Comparison of ENCODE assay signal across 8 cellular contexts in the genomic region with DNA sequence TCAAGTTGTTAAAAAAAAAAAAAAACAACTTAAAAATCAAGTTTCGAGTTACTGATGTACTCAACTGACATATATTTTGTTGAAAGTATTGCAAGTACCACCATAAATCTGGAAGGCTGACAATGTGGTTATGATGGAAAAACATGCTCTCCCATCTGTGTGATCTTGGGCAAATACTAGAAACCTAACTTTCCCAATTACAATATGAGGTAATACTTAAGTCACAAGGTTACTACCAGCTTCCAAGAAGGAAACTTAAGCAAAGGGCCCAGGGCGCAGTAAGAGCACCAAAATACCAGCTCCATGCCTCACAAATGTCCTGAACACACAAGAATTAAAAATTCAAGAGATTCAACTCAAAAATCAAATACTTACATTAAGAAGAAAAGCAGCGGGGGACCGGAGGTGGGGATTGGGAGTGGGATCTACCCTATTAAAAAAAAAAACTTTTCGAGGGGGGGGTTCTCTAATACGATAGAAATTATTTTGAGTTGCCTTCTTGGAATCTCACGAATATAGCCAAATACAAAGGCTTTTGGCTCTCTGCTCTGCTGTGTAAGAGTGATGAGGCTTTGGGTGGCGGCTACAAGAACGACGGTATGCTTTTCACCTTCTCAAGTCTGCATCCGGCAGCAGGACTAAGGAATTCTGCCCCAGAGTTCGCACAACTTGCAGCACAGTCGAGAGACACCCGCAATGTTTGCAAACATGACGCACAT. TPM values are rescaled to one million over a fixed set of nuclear protein-coding genes. Genes with fewer than 3 reads are reported as not detected.
DNase-seq lines count a peak whose midpoint lies in the region; ATAC-seq lines count a peak whose summit lies in the region.

No MANE protein-coding gene starts in this region.

- no peaks in the 10 kb centered on the region for H3K4me1 ChIP-seq in rectal smooth muscle tissue (ENCODE audit: control insufficient read depth, insufficient read depth, low read length)

- H3K4me3 Mint-ChIP-seq in stimulated activated naive CD8-positive, alpha-beta T cell treated with anti-CD3 and anti-CD28 coated beads, Interleukin-15, amount 100 ng/mL, for 72 hours = no peak overlapping the region
- no peak overlapping the region for H3K4me3 Mint-ChIP-seq in activated naive CD8-positive, alpha-beta T cell treated with anti-CD3 and anti-CD28 coated beads, Interleukin-2, amount 10 ng/mL, durations not matched to agents 7 days and 5 days

- H3K27me3 ChIP-seq in rectal smooth muscle tissue (ENCODE audit: control insufficient read depth, insufficient read depth, low read length) = no peaks in the 10 kb centered on the region

- peaks cover 9% of the 10 kb centered on the region for H3K4me1 Mint-ChIP-seq in stimulated activated naive CD8-positive, alpha-beta T cell treated with anti-CD3 and anti-CD28 coated beads, Interleukin-15, amount 100 ng/mL, for 72 hours
- peaks cover 11% of the 10 kb centered on the region for H3K4me1 Mint-ChIP-seq in activated naive CD8-positive, alpha-beta T cell treated with anti-CD3 and anti-CD28 coated beads, Interleukin-2, amount 10 ng/mL, durations not matched to agents 7 days and 5 days

- ATAC-seq in stimulated activated naive CD8-positive, alpha-beta T cell treated with anti-CD3 and anti-CD28 coated beads, Interleukin-15, Interleukin-2, amounts not matched to agents 100 U/mL and 50 U/mL, for 24 hours = no peak
- no peak for ATAC-seq in stimulated activated naive CD8-positive, alpha-beta T cell treated with anti-CD3 and anti-CD28 coated beads, Interleukin-15, amount 100 ng/mL, for 72 hours
- peak; percentile 10 for ATAC-seq in activated naive CD8-positive, alpha-beta T cell treated with anti-CD3 and anti-CD28 coated beads, Interleukin-2, amount 10 ng/mL, durations not matched to agents 7 days and 5 days (ENCODE audit: low read depth)
- ATAC-seq in left ventricle myocardium superior = peak; percentile 28
- ATAC-seq in GM21381 (IDR thresholded peaks at IDR 0.05; ENCODE audit: unreplicated experiment) = no peak

- peak overlapping the region; percentile 91 for H3K27ac ChIP-seq in rectal smooth muscle tissue (ENCODE audit: low read depth, low read length)

- intact Hi-C loops in left ventricle myocardium superior (cut with micrococcal nuclease) = no loop called here

- H3K36me3 ChIP-seq in rectal smooth muscle tissue (ENCODE audit: control insufficient read depth, insufficient read depth, low read length) = no peaks in the 10 kb centered on the region

- no peaks in the 10 kb centered on the region for H3K27me3 Mint-ChIP-seq in stimulated activated naive CD8-positive, alpha-beta T cell treated with anti-CD3 and anti-CD28 coated beads, Interleukin-15, amount 100 ng/mL, for 72 hours
- peaks cover 4% of the 10 kb centered on the region for H3K27me3 Mint-ChIP-seq in activated naive CD8-positive, alpha-beta T cell treated with anti-CD3 and anti-CD28 coated beads, Interleukin-2, amount 10 ng/mL, durations not matched to agents 7 days and 5 days

- peak overlapping the region in 1 of 2 donors; percentile 95 for H3K27ac Mint-ChIP-seq in stimulated activated naive CD8-positive, alpha-beta T cell treated with anti-CD3 and anti-CD28 coated beads, Interleukin-15, amount 100 ng/mL, for 72 hours
- H3K27ac Mint-ChIP-seq in activated naive CD8-positive, alpha-beta T cell treated with anti-CD3 and anti-CD28 coated beads, Interleukin-2, amount 10 ng/mL, durations not matched to agents 7 days and 5 days = peak overlapping the region; percentile 57

- DNase-seq in stimulated activated naive CD8-positive, alpha-beta T cell treated with anti-CD3 and anti-CD28 coated beads, Interleukin-15, Interleukin-2, amounts not matched to agents 100 U/mL and 50 U/mL, for 24 hours = peak; percentile 16
- DNase-seq in stimulated activated naive CD8-positive, alpha-beta T cell treated with anti-CD3 and anti-CD28 coated beads, Interleukin-15, amount 100 ng/mL, for 72 hours = no peak
- peak; percentile 56 for DNase-seq in NCI-H460 (ENCODE audit: extremely low read depth, low read depth)
- no peak for DNase-seq in activated naive CD8-positive, alpha-beta T cell treated with anti-CD3 and anti-CD28 coated beads, Interleukin-2, amount 10 ng/mL, durations not matched to agents 7 days and 5 days
- DNase-seq in left ventricle myocardium superior = no peak
- DNase-seq in cerebellar nuclear complex (lab: John Stamatoyannopoulos, UW) = no peak

- peaks cover 6% of the 10 kb centered on the region for H3K36me3 Mint-ChIP-seq in activated naive CD8-positive, alpha-beta T cell treated with anti-CD3 and anti-CD28 coated beads, Interleukin-2, amount 10 ng/mL, durations not matched to agents 7 days and 5 days

- POLR2A ChIA-PET in activated naive CD8-positive, alpha-beta T cell treated with anti-CD3 and anti-CD28 coated beads, Interleukin-2, amount 10 ng/mL, durations not matched to agents 7 days and 5 days (lab: Charles Lee) = no interaction called here

- H3K9me3 Mint-ChIP-seq in stimulated activated naive CD8-positive, alpha-beta T cell treated with anti-CD3 and anti-CD28 coated beads, Interleukin-15, amount 100 ng/mL, for 72 hours = no peaks in the 10 kb centered on the region
- H3K9me3 Mint-ChIP-seq in activated naive CD8-positive, alpha-beta T cell treated with anti-CD3 and anti-CD28 coated beads, Interleukin-2, amount 10 ng/mL, durations not matched to agents 7 days and 5 days = no peaks in the 10 kb centered on the region

- H3K4me3 ChIP-seq in rectal smooth muscle tissue (ENCODE audit: low read length) = peak overlapping the region; percentile 76

- peak overlapping the region; percentile 88 for H3K9ac ChIP-seq in rectal smooth muscle tissue (ENCODE audit: low read length)

RNA-seq across cellular contexts. Expression of gene SAV1, which starts 1.2 kb away (rescaled TPM):
- 71.8 and 75.9 TPM in 2 replicates for total RNA-seq in NCI-H460 (2014; rRNA removed; shearing (Covaris generic))
- polyA plus RNA-seq in NCI-H460 (2014; cell fraction: nucleus; rRNA removed) = 26.0 and 42.2 TPM in 2 replicates
- 1 to 10 TPM; 6.7 to 7.2 TPM for total RNA-seq in activated naive CD8-positive, alpha-beta T cell treated with anti-CD3 and anti-CD28 coated beads, Interleukin-2, amount 10 ng/mL, durations not matched to agents 7 days and 5 days
- total RNA-seq in left ventricle myocardium superior = 26.2 TPM

Comparison
In these comparisons a context has a peak if more than half of its experiments do, and no peak if none do; other contexts are left out.
1. DNase-seq: peak in stimulated activated naive CD8-positive, alpha-beta T cell treated with anti-CD3 and anti-CD28 coated beads, Interleukin-15, Interleukin-2, amounts not matched to agents 100 U/mL and 50 U/mL, for 24 hours (single experiment) and NCI-H460 (single experiment); none in stimulated activated naive CD8-positive, alpha-beta T cell treated with anti-CD3 and anti-CD28 coated beads, Interleukin-15, amount 100 ng/mL, for 72 hours (0 of 2), activated naive CD8-positive, alpha-beta T cell treated with anti-CD3 and anti-CD28 coated beads, Interleukin-2, amount 10 ng/mL, durations not matched to agents 7 days and 5 days (single experiment), left ventricle myocardium superior (single experiment) and cerebellar nuclear complex (0 of 2).
2. ATAC-seq: peak in activated naive CD8-positive, alpha-beta T cell treated with anti-CD3 and anti-CD28 coated beads, Interleukin-2, amount 10 ng/mL, durations not matched to agents 7 days and 5 days (single experiment) and left ventricle myocardium superior (single experiment); none in stimulated activated naive CD8-positive, alpha-beta T cell treated with anti-CD3 and anti-CD28 coated beads, Interleukin-15, Interleukin-2, amounts not matched to agents 100 U/mL and 50 U/mL, for 24 hours (single experiment), stimulated activated naive CD8-positive, alpha-beta T cell treated with anti-CD3 and anti-CD28 coated beads, Interleukin-15, amount 100 ng/mL, for 72 hours (single experiment) and GM21381 (single experiment).